1 cellular context compared by ENCODE assay signal in the genomic region with DNA sequence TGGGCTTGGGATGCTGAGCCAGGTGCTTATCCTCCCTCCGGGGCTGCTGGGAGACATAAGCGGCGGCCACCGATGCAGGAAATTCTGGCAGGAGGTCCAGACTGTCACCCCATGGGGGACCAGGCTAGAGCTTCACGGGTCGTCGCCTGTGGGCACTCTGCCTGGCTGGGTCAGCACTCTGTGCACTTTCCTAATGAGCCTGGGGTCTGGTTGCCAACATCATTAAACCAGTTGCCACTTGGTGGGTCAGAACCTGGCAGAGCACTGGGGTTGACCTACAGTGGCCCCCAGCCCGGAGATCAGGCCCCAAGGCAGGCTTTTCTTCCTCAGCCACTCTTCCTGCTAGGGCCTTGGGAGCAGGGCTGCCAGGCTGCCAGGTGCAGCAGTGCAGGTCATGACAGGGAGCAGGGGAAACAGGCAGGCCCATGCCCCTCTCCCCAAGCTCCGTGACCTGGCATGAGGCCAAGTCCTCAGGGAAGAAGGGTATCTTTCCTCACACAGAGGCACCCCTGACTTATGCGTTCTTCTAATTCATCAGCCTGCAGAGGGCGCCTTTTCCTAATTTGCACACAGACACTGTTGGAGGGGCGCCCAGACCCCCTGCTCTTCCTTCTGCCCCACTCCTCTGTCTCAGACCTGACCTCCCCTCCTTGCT.
TF ChIP-seq lines count a peak whose summit lies in the region.

No MANE protein-coding gene starts in this region.

TF ChIP-seq in GM23338, 12 proteins besides CTCF, POLR2A, EP300 and RAD21 (continued from another document):
- TF ChIP-seq EZH2 (IDR thresholded peaks at IDR 0.05; ENCODE audit: low read depth, unreplicated experiment): no peak
- TF ChIP-seq, protein P1, sequence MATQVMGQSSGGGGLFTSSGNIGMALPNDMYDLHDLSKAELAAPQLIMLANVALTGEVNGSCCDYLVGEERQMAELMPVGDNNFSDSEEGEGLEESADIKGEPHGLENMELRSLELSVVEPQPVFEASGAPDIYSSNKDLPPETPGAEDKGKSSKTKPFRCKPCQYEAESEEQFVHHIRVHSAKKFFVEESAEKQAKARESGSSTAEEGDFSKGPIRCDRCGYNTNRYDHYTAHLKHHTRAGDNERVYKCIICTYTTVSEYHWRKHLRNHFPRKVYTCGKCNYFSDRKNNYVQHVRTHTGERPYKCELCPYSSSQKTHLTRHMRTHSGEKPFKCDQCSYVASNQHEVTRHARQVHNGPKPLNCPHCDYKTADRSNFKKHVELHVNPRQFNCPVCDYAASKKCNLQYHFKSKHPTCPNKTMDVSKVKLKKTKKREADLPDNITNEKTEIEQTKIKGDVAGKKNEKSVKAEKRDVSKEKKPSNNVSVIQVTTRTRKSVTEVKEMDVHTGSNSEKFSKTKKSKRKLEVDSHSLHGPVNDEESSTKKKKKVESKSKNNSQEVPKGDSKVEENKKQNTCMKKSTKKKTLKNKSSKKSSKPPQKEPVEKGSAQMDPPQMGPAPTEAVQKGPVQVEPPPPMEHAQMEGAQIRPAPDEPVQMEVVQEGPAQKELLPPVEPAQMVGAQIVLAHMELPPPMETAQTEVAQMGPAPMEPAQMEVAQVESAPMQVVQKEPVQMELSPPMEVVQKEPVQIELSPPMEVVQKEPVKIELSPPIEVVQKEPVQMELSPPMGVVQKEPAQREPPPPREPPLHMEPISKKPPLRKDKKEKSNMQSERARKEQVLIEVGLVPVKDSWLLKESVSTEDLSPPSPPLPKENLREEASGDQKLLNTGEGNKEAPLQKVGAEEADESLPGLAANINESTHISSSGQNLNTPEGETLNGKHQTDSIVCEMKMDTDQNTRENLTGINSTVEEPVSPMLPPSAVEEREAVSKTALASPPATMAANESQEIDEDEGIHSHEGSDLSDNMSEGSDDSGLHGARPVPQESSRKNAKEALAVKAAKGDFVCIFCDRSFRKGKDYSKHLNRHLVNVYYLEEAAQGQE (IDR thresholded peaks at IDR 0.05; ENCODE audit: unreplicated experiment): no peak
- TF ChIP-seq, protein P2, sequence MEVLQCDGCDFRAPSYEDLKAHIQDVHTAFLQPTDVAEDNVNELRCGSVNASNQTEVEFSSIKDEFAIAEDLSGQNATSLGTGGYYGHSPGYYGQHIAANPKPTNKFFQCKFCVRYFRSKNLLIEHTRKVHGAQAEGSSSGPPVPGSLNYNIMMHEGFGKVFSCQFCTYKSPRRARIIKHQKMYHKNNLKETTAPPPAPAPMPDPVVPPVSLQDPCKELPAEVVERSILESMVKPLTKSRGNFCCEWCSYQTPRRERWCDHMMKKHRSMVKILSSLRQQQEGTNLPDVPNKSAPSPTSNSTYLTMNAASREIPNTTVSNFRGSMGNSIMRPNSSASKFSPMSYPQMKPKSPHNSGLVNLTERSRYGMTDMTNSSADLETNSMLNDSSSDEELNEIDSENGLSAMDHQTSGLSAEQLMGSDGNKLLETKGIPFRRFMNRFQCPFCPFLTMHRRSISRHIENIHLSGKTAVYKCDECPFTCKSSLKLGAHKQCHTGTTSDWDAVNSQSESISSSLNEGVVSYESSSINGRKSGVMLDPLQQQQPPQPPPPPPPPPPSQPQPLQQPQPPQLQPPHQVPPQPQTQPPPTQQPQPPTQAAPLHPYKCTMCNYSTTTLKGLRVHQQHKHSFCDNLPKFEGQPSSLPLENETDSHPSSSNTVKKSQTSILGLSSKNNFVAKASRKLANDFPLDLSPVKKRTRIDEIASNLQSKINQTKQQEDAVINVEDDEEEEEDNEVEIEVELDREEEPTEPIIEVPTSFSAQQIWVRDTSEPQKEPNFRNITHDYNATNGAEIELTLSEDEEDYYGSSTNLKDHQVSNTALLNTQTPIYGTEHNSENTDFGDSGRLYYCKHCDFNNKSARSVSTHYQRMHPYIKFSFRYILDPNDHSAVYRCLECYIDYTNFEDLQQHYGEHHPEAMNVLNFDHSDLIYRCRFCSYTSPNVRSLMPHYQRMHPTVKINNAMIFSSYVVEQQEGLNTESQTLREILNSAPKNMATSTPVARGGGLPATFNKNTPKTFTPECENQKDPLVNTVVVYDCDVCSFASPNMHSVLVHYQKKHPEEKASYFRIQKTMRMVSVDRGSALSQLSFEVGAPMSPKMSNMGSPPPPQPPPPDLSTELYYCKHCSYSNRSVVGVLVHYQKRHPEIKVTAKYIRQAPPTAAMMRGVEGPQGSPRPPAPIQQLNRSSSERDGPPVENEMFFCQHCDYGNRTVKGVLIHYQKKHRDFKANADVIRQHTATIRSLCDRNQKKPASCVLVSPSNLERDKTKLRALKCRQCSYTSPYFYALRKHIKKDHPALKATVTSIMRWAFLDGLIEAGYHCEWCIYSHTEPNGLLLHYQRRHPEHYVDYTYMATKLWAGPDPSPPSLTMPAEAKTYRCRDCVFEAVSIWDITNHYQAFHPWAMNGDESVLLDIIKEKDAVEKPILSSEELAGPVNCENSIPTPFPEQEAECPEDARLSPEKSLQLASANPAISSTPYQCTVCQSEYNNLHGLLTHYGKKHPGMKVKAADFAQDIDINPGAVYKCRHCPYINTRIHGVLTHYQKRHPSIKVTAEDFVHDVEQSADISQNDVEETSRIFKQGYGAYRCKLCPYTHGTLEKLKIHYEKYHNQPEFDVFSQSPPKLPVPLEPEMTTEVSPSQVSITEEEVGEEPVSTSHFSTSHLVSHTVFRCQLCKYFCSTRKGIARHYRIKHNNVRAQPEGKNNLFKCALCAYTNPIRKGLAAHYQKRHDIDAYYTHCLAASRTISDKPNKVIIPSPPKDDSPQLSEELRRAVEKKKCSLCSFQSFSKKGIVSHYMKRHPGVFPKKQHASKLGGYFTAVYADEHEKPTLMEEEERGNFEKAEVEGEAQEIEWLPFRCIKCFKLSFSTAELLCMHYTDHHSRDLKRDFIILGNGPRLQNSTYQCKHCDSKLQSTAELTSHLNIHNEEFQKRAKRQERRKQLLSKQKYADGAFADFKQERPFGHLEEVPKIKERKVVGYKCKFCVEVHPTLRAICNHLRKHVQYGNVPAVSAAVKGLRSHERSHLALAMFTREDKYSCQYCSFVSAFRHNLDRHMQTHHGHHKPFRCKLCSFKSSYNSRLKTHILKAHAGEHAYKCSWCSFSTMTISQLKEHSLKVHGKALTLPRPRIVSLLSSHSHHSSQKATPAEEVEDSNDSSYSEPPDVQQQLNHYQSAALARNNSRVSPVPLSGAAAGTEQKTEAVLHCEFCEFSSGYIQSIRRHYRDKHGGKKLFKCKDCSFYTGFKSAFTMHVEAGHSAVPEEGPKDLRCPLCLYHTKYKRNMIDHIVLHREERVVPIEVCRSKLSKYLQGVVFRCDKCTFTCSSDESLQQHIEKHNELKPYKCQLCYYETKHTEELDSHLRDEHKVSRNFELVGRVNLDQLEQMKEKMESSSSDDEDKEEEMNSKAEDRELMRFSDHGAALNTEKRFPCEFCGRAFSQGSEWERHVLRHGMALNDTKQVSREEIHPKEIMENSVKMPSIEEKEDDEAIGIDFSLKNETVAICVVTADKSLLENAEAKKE (CRISPR knock-in tag; IDR thresholded peaks at IDR 0.05): no peak
- TF ChIP-seq CREB1 (CRISPR knock-in tag; IDR thresholded peaks at IDR 0.05; ENCODE audit: low read depth): no peak
- no peak for TF ChIP-seq ZNF114 (CRISPR knock-in tag; IDR thresholded peaks at IDR 0.05)
- TF ChIP-seq JUNB (IDR thresholded peaks at IDR 0.05; ENCODE audit: unreplicated experiment): no peak
- no peak for TF ChIP-seq STAT1 (IDR thresholded peaks at IDR 0.05; ENCODE audit: unreplicated experiment)
- no peak for TF ChIP-seq POLR2AphosphoS5 (IDR thresholded peaks at IDR 0.05; ENCODE audit: low read depth)
